ENCODE assay signal across 25 cellular contexts in genomic region chr7:42953989-42954388, GRCh38.
"Had no signal": no experiment of that assay in that cellular context is flagged by ENCODE, and none has a peak within 500 bp of the region (broad histone marks: within the 10 kb centered on the region; RNA-seq: fewer than 3 reads in every experiment).

No MANE protein-coding gene starts in this region.

- H3K36me3 ChIP-seq: ovary, right lobe of liver, sigmoid colon, stomach, thoracic aorta, thyroid gland, tibial nerve, upper lobe of left lung had no signal

- H3K4me1 ChIP-seq: neural progenitor cell, parathyroid adenoma, psoas muscle, right lobe of liver, sigmoid colon, stomach, thyroid gland, tibial nerve, upper lobe of left lung, uterus had no signal

- H3K27me3 ChIP-seq: neural progenitor cell, ovary, right lobe of liver, sigmoid colon, stomach, thyroid gland, tibial nerve, upper lobe of left lung, uterus had no signal

- H3K27ac ChIP-seq: neural progenitor cell, ovary, parathyroid adenoma, psoas muscle, right lobe of liver, sigmoid colon, stomach, thoracic aorta, thyroid gland, tibial nerve, upper lobe of left lung, uterus had no signal

- H3K4me3 ChIP-seq: neural progenitor cell, ovary, psoas muscle, right lobe of liver, sigmoid colon, stomach, thoracic aorta, thyroid gland, tibial nerve, upper lobe of left lung, uterus had no signal

- H3K9me3 ChIP-seq: ovary, psoas muscle, right lobe of liver, sigmoid colon, thoracic aorta, thyroid gland, tibial nerve, uterus had no signal

- ATAC-seq: natural killer cell; psoas muscle; right cardiac atrium; right lobe of liver; stimulated activated effector memory CD8-positive, alpha-beta T cell treated with anti-CD3 and anti-CD28 coated beads, Interleukin-12 subunit alpha, Interleukin-12 subunit beta, amount 100 ng/mL, for 72 hours; stimulated activated naive B cell treated with anti-CD40 and anti-IgM and Interleukin-4, amounts not matched to agents 10 μg/mL and 1 μg/mL and 100 μg/mL, for 72 hours had no signal

- DNase-seq: natural killer cell; occipital lobe; ovary; posterior cingulate gyrus; psoas muscle; right cardiac atrium; right lobe of liver; sigmoid colon; small intestine; stimulated activated CD4-positive, alpha-beta T cell treated with anti-CD3 and anti-CD28 coated beads, Interleukin-15, amount 100 ng/mL, for 24 hours; stimulated activated CD4-positive, alpha-beta T cell treated with anti-CD3 and anti-CD28 coated beads, Interleukin-2, amount 100 ng/mL, for 24 hours; stimulated activated CD4-positive, alpha-beta T cell treated with anti-CD3 and anti-CD28 coated beads, Interleukin-2, amount 100 ng/mL, for 48 hours; stimulated activated CD4-positive, alpha-beta T cell treated with anti-CD3 and anti-CD28 coated beads, Interleukin-4, amount 100 ng/mL, for 24 hours; stimulated activated naive B cell treated with anti-CD40 and anti-IgM and Interleukin-4, amounts not matched to agents 10 μg/mL and 1 μg/mL and 100 μg/mL, for 72 hours; stimulated activated naive CD4-positive, alpha-beta T cell treated with Interleukin-2 at 50 U/mL for 16 hours; stomach; thyroid gland; trophoblast cell; upper lobe of left lung; uterus had no signal
